1 cellular context compared by ENCODE assay signal in genomic region chr3:86269364-86270155, GRCh38.
TF ChIP-seq lines count a peak whose summit lies in the region.

No MANE protein-coding gene starts in this region.

TF ChIP-seq in liver, 16 proteins besides CTCF, POLR2A, EP300 and RAD21 (continued from another document):
- TF ChIP-seq YY1 (IDR thresholded peaks at IDR 0.05) = peak; percentile 47
- no peak for TF ChIP-seq ATF3 (IDR thresholded peaks at IDR 0.05)
- no peak for TF ChIP-seq HNF4G (IDR thresholded peaks at IDR 0.05)
- TF ChIP-seq FOXA1 (IDR thresholded peaks at IDR 0.05) = peak; percentile 16
- TF ChIP-seq MAX (IDR thresholded peaks at IDR 0.05) = no peak
- no peak for TF ChIP-seq TAF1 (conservative IDR thresholded peaks at IDR 0.05)
